9 cellular contexts compared by ENCODE assay signal in the genomic region with DNA sequence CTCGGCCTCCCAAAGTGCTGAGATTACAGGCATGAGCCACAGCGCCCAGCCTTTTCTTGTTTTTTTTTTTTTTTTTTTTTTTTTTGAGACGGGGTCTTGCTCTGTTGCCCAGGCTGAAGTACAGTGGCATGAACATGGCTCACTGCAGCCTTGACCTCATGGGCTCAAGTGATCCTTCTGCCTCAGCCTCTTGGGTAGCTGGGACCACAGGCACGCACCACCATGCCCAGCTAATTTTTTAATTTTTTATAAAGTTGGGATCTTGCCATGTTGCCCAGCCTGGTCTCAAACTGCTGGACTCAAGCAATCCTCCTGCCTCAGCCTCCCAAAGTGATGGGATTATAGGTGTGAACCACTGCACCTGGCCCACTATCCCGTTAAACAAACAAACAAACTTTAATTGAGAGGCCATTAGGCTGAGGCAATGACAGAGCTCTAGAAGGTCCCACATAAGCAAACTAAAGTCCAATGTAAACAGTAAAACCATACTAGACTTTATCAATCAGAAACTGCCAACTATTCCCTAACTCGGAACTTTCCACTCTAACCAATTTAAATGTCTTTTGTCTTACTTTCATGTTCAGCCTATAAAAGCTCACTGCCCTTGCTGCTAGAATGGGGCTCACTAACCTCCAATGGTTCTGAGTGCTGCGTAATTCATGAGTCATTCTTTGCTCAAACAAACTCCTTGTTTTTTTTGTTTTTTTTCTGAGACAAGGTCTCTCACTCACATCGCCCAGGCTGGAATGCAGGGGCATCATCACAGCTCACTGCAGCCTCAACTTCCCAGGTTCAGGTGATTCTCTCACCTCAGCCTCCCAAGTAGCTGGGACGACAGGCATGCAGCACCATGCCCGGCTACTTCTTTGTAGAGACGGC. TPM values are rescaled to one million over a fixed set of nuclear protein-coding genes. Genes with fewer than 3 reads are reported as not detected.
A peak's percentile ranks its signal among the peaks of the same experiment; 100 is the strongest.
DNase-seq lines count a peak whose midpoint lies in the region; ATAC-seq and TF ChIP-seq lines count a peak whose summit lies in the region.
"Had no signal": no experiment of that assay in that cellular context is flagged by ENCODE, and none has a peak within 500 bp of the region (broad histone marks: within the 10 kb centered on the region; RNA-seq: fewer than 3 reads in every experiment).

No MANE protein-coding gene starts in this region.

- H3K9me3 Mint-ChIP-seq in progenitor cell of endocrine pancreas (ENCODE audit: low read depth), result peaks cover 12% of the 10 kb centered on the region
- H3K9me3 Mint-ChIP-seq in activated CD8-positive, alpha-beta memory T cell treated with anti-CD3 and anti-CD28 coated beads, Interleukin-2, amount 10 ng/mL, durations not matched to agents 7 days and 5 days (ENCODE audit: low read depth), result no peaks in the 10 kb centered on the region

- H3K4me3 Mint-ChIP-seq in progenitor cell of endocrine pancreas (ENCODE audit: low read depth), result no peak overlapping the region
- no peak overlapping the region for H3K4me3 Mint-ChIP-seq in activated CD8-positive, alpha-beta memory T cell treated with anti-CD3 and anti-CD28 coated beads, Interleukin-2, amount 10 ng/mL, durations not matched to agents 7 days and 5 days

- H3K27ac Mint-ChIP-seq in progenitor cell of endocrine pancreas, result peak overlapping the region; percentile 64
- H3K27ac Mint-ChIP-seq in activated CD8-positive, alpha-beta memory T cell treated with anti-CD3 and anti-CD28 coated beads, Interleukin-2, amount 10 ng/mL, durations not matched to agents 7 days and 5 days, result no peak overlapping the region

- CTCF ChIA-PET in activated CD8-positive, alpha-beta memory T cell treated with anti-CD3 and anti-CD28 coated beads, Interleukin-2, amount 10 ng/mL, durations not matched to agents 7 days and 5 days (lab: Charles Lee), result no interaction called here

- DNase-seq in GM03348 (ENCODE audit: low spot score), result peak; percentile 62
- peak; percentile 86 for DNase-seq in RPMI7951 (ENCODE audit: low read depth)
- no peak for DNase-seq in progenitor cell of endocrine pancreas (ENCODE audit: low spot score, unreplicated experiment)
- DNase-seq in activated CD8-positive, alpha-beta memory T cell treated with anti-CD3 and anti-CD28 coated beads, Interleukin-2, amount 10 ng/mL, durations not matched to agents 7 days and 5 days, result no peak
- no peak for DNase-seq in GM19240 (ENCODE audit: insufficient read length, low spot score)
- DNase-seq in NCI-H2196 (lab: John Stamatoyannopoulos, UW; ENCODE audit: unreplicated experiment), result no peak
- DNase-seq: RPMI8226 had no signal

- TF ChIP-seq CTCF in progenitor cell of endocrine pancreas (IDR thresholded peaks at IDR 0.05; ENCODE audit: unreplicated experiment), result no peak

- H3K27me3 Mint-ChIP-seq in progenitor cell of endocrine pancreas, result no peaks in the 10 kb centered on the region
- no peaks in the 10 kb centered on the region for H3K27me3 Mint-ChIP-seq in activated CD8-positive, alpha-beta memory T cell treated with anti-CD3 and anti-CD28 coated beads, Interleukin-2, amount 10 ng/mL, durations not matched to agents 7 days and 5 days

- H3K4me1 Mint-ChIP-seq in progenitor cell of endocrine pancreas (ENCODE audit: low read depth), result peaks cover 12% of the 10 kb centered on the region
- peaks cover 2% of the 10 kb centered on the region for H3K4me1 Mint-ChIP-seq in activated CD8-positive, alpha-beta memory T cell treated with anti-CD3 and anti-CD28 coated beads, Interleukin-2, amount 10 ng/mL, durations not matched to agents 7 days and 5 days

- peaks cover 37% of the 10 kb centered on the region for H3K36me3 Mint-ChIP-seq in progenitor cell of endocrine pancreas (ENCODE audit: insufficient read depth)
- peaks cover 24% of the 10 kb centered on the region for H3K36me3 Mint-ChIP-seq in activated CD8-positive, alpha-beta memory T cell treated with anti-CD3 and anti-CD28 coated beads, Interleukin-2, amount 10 ng/mL, durations not matched to agents 7 days and 5 days

- ATAC-seq in esophagus mucosa (peak; percentile 60), HG03521 (IDR thresholded peaks at IDR 0.05; ENCODE audit: unreplicated experiment) (no peak)
- no peak for ATAC-seq in activated CD8-positive, alpha-beta memory T cell treated with anti-CD3 and anti-CD28 coated beads, Interleukin-2, amount 10 ng/mL, durations not matched to agents 7 days and 5 days

RNA-seq across cellular contexts. Expression of gene DHX32, which starts 1.9 kb away (rescaled TPM):
- 28.1 and 32.4 TPM in 2 replicates for total RNA-seq in RPMI7951 (2014; rRNA removed; shearing (Covaris generic))
- 33.6 TPM for total RNA-seq in esophagus mucosa
- total RNA-seq in progenitor cell of endocrine pancreas, result 22.0 and 23.3 TPM in 2 replicates
- 10 to 100 TPM; 12.1 to 16.0 TPM for total RNA-seq in activated CD8-positive, alpha-beta memory T cell treated with anti-CD3 and anti-CD28 coated beads, Interleukin-2, amount 10 ng/mL, durations not matched to agents 7 days and 5 days

RNA-seq across cellular contexts. Expression of gene FANK1, which starts 17.2 kb away (rescaled TPM):
- 0.68 and 1.3 TPM in 2 replicates for total RNA-seq in RPMI7951 (2014; rRNA removed; shearing (Covaris generic))
- total RNA-seq in esophagus mucosa, result 3.2 TPM
- 2.5 and 3.2 TPM in 2 replicates for total RNA-seq in progenitor cell of endocrine pancreas
- under 1 TPM in 1 of 2 experiments, not detected in 1; 0.49 TPM for total RNA-seq in activated CD8-positive, alpha-beta memory T cell treated with anti-CD3 and anti-CD28 coated beads, Interleukin-2, amount 10 ng/mL, durations not matched to agents 7 days and 5 days

RNA-seq across cellular contexts. Expression of gene BCCIP, which starts 55.9 kb away (rescaled TPM):
- 63.3 and 68.2 TPM in 2 replicates for total RNA-seq in RPMI7951 (2014; rRNA removed; shearing (Covaris generic))
- total RNA-seq in esophagus mucosa (35.4 TPM), progenitor cell of endocrine pancreas (69.8 and 70.4 TPM in 2 replicates)
- total RNA-seq in activated CD8-positive, alpha-beta memory T cell treated with anti-CD3 and anti-CD28 coated beads, Interleukin-2, amount 10 ng/mL, durations not matched to agents 7 days and 5 days, result 10 to 100 TPM; 53.1 to 77.0 TPM

RNA-seq across cellular contexts. Expression of gene UROS, which starts 56.1 kb away (rescaled TPM):
- 55.6 and 70.5 TPM in 2 replicates for total RNA-seq in RPMI7951 (2014; rRNA removed; shearing (Covaris generic))
- total RNA-seq in esophagus mucosa, result 31.6 TPM
- total RNA-seq in progenitor cell of endocrine pancreas, result 45.0 and 47.8 TPM in 2 replicates
- total RNA-seq in activated CD8-positive, alpha-beta memory T cell treated with anti-CD3 and anti-CD28 coated beads, Interleukin-2, amount 10 ng/mL, durations not matched to agents 7 days and 5 days, result 10 to 100 TPM; 43.8 to 57.9 TPM

Comparison
In these comparisons a context has a peak if more than half of its experiments do, and no peak if none do; other contexts are left out.
1. DNase-seq: peak in GM03348 (single experiment) and RPMI7951 (single experiment); none in progenitor cell of endocrine pancreas (single experiment), activated CD8-positive, alpha-beta memory T cell treated with anti-CD3 and anti-CD28 coated beads, Interleukin-2, amount 10 ng/mL, durations not matched to agents 7 days and 5 days (single experiment), GM19240 (single experiment) and NCI-H2196 (single experiment).